1 cellular context compared by ENCODE assay signal in genomic region chr12:7188557-7189397, GRCh38.
TF ChIP-seq lines count a peak whose summit lies in the region.

No MANE protein-coding gene starts in this region.

TF ChIP-seq in GM12878, 131 proteins besides CTCF, POLR2A, EP300 and RAD21 (continued from another document):
- TF ChIP-seq NKRF (conservative IDR thresholded peaks at IDR 0.05): peak; percentile 80; the same call in 1 of the 2 replicates
- no peak for TF ChIP-seq PML (IDR thresholded peaks at IDR 0.05; ENCODE audit: low read length)
- peak; percentile 48; the same call in 1 of the 2 replicates for TF ChIP-seq BMI1 (IDR thresholded peaks at IDR 0.05; ENCODE audit: borderline replicate concordance)
- peak; percentile 38 for TF ChIP-seq KLF5 (IDR thresholded peaks at IDR 0.05; ENCODE audit: partially characterized antibody)
- TF ChIP-seq NR2C2 (IDR thresholded peaks at IDR 0.05; ENCODE audit: borderline replicate concordance, control insufficient read depth, insufficient read length, low read depth): no peak
- TF ChIP-seq EGR1 (IDR thresholded peaks at IDR 0.05; ENCODE audit: borderline replicate concordance in 1 of 2, low read depth in 2 of 2, low read length in 2 of 2): peak in 1 of 2 experiments; percentile 90; a peak in 2 of 3 replicates
- TF ChIP-seq ETV6 (conservative IDR thresholded peaks at IDR 0.05 in 1 of 2, IDR thresholded peaks at IDR 0.05 in 1 of 2; ENCODE audit: borderline replicate concordance in 1 of 2, low read depth in 1 of 2): no peak
- TF ChIP-seq CBX3 (IDR thresholded peaks at IDR 0.05; ENCODE audit: borderline replicate concordance, low read depth): no peak
- no peak for TF ChIP-seq MLLT1 (IDR thresholded peaks at IDR 0.05)
- peak; percentile 40; the same call in 1 of the 2 replicates for TF ChIP-seq SMC3 (IDR thresholded peaks at IDR 0.05; ENCODE audit: borderline replicate concordance, low read length)
TF ChIP-seq in GM12878: peak in this region for 13.
